In genomic region chr22:39514373-39514973, GRCh38 we compare ENCODE assay signal across 1 cellular context.
TF ChIP-seq lines count a peak whose summit lies in the region.

No MANE protein-coding gene starts in this region.

TF ChIP-seq in K562, 482 proteins besides CTCF, POLR2A, EP300 and RAD21:
- 0 out of 2 replicates have a peak, but pooled peaks have one; percentile 14 for TF ChIP-seq SMC3 (conservative IDR thresholded peaks at IDR 0.05; ENCODE audit: insufficient read depth, low read depth, low read length)
- TF ChIP-seq ELF2 (CRISPR knock-in tag; IDR thresholded peaks at IDR 0.05) = no peak
- TF ChIP-seq CEBPB (tag; IDR thresholded peaks at IDR 0.05) = peak; percentile 31; the same call in 1 of the 2 replicates
- TF ChIP-seq ZFP91 (CRISPR knock-in tag; IDR thresholded peaks at IDR 0.05) = no peak
